20 cellular contexts compared by ENCODE assay signal in the genomic region with DNA sequence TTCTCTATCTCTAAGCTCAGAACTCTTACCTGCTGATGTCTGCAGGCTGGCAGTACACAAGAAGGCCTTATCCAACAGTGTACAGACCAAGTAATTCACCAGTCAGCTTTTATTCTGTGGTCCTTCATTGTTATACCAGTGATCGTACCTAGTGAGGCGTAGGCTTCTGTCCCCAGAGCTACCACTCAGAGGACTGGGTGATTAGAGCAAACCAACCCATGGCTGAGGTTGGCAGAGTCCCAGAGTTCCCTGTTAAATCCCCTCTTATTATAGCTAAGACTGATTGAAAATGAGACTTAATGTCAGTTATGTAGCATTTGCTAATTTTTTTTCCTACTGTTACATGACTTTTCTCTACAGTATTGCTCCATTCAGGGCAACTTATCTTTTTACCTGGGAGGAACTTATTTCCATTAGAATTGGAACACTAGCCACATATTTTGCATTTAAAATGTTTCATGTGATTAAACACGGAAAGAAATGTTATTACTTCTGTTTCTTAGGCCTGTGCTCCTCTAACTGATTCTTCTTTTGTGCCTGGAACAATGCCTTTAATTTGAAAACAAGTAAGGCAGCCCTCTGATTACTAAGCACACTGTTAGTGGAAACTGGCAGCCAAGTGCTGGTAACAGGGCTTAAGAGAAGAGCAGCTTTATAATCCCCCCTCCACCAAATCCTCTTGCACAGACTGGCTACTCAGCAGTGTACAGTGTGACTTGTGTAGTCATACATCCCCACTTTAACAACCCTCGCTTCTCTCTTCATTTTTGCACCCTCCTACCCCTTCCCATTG.
DNase-seq lines count a peak whose midpoint lies in the region; ATAC-seq and TF ChIP-seq lines count a peak whose summit lies in the region.
"Had no signal": no experiment of that assay in that cellular context is flagged by ENCODE, and none has a peak within 500 bp of the region (broad histone marks: within the 10 kb centered on the region; RNA-seq: fewer than 3 reads in every experiment).

No MANE protein-coding gene starts in this region.

- no peaks in the 10 kb centered on the region for H3K27me3 Mint-ChIP-seq in activated naive CD4-positive, alpha-beta T cell treated with anti-CD3 and anti-CD28 coated beads, Interleukin-2, amount 50 U/mL, for 24 hours
- no peaks in the 10 kb centered on the region for H3K27me3 Mint-ChIP-seq in WTC11 (ENCODE audit: low read depth)
- H3K27me3 Mint-ChIP-seq in stimulated activated naive B cell treated with anti-CD40 and anti-IgM and Interleukin-4, amounts not matched to agents 10 μg/mL and 1 μg/mL and 100 μg/mL, for 72 hours, result no peaks in the 10 kb centered on the region
- H3K27me3 Mint-ChIP-seq: naive thymus-derived CD8-positive, alpha-beta T cell had no signal

- no peak for DNase-seq in activated naive CD4-positive, alpha-beta T cell treated with Interleukin-2 at 50 U/mL for 16 hours
- DNase-seq in WTC11 (ENCODE audit: low spot score) (no peak), fibroblast of peridontal ligament (ENCODE audit: extremely low read depth) (peak; percentile 19), vagina (ENCODE audit: extremely low spot score in 2 of 2) (no peak), nucleus accumbens (lab: John Stamatoyannopoulos, UW) (no peak)
- DNase-seq in stimulated activated naive B cell treated with anti-CD40 and anti-IgM and Interleukin-4, amounts not matched to agents 10 μg/mL and 1 μg/mL and 100 μg/mL, for 72 hours, result no peak
- DNase-seq: activated CD4-positive, alpha-beta T cell treated with anti-CD3 and anti-CD28 coated beads for 4 hours; activated T-cell treated with anti-CD3 and anti-CD28 coated beads, Interleukin-2, amount 50 U/mL, for 48 hours; colonic mucosa; COR-L47; naive thymus-derived CD8-positive, alpha-beta T cell; NCI-H187 treated with DMSO at 0.1 percent for 48 hours; NCI-H526 treated with DMSO at 0.1 percent for 48 hours; T-helper 1 cell; transverse colon had no signal

- peak overlapping the region; percentile 25 for H3K27ac Mint-ChIP-seq in activated naive CD4-positive, alpha-beta T cell treated with anti-CD3 and anti-CD28 coated beads, Interleukin-2, amount 50 U/mL, for 24 hours
- H3K27ac Mint-ChIP-seq in WTC11, result peak overlapping the region; percentile 28
- no peak overlapping the region for H3K27ac Mint-ChIP-seq in stimulated activated naive B cell treated with anti-CD40 and anti-IgM and Interleukin-4, amounts not matched to agents 10 μg/mL and 1 μg/mL and 100 μg/mL, for 72 hours

- H3K4me1 Mint-ChIP-seq in activated naive CD4-positive, alpha-beta T cell treated with anti-CD3 and anti-CD28 coated beads, Interleukin-2, amount 50 U/mL, for 24 hours, result peaks cover 72% of the 10 kb centered on the region
- H3K4me1 Mint-ChIP-seq in WTC11, result peaks cover 71% of the 10 kb centered on the region
- peaks cover 46 to 74% of the 10 kb centered on the region in 2 donors for H3K4me1 Mint-ChIP-seq in stimulated activated naive B cell treated with anti-CD40 and anti-IgM and Interleukin-4, amounts not matched to agents 10 μg/mL and 1 μg/mL and 100 μg/mL, for 72 hours

- H3K9me3 ChIP-seq in vagina, result no peaks in the 10 kb centered on the region
- H3K9me3 ChIP-seq: colonic mucosa, right atrium auricular region, transverse colon had no signal

- intact Hi-C loops in vagina (cut with DNase I), result no loop called here

- H3K27ac ChIP-seq in vagina, result no peak overlapping the region
- H3K27ac ChIP-seq: colonic mucosa, right atrium auricular region, RWPE1, transverse colon had no signal

- H3K4me3 Mint-ChIP-seq in activated naive CD4-positive, alpha-beta T cell treated with anti-CD3 and anti-CD28 coated beads, Interleukin-2, amount 50 U/mL, for 24 hours, result no peak overlapping the region
- H3K4me3 Mint-ChIP-seq in WTC11, result no peak overlapping the region
- H3K4me3 Mint-ChIP-seq in stimulated activated naive B cell treated with anti-CD40 and anti-IgM and Interleukin-4, amounts not matched to agents 10 μg/mL and 1 μg/mL and 100 μg/mL, for 72 hours, result no peak overlapping the region

- H3K4me3 ChIP-seq in vagina, result no peak overlapping the region
- H3K4me3 ChIP-seq: colonic mucosa, right atrium auricular region, transverse colon had no signal

- POLR2A ChIA-PET in WTC11 (lab: Charles Lee), result no interaction called here

- H3K4me1 ChIP-seq in vagina, result peaks cover 4% of the 10 kb centered on the region
- H3K4me1 ChIP-seq: colonic mucosa had no signal

- no peak for TF ChIP-seq POLR2A in vagina (IDR thresholded peaks at IDR 0.05)

- TF ChIP-seq CTCF in WTC11 (IDR thresholded peaks at IDR 0.05), result no peak
- no peak for TF ChIP-seq CTCF in vagina (IDR thresholded peaks at IDR 0.05)

- CTCF ChIA-PET in WTC11 (lab: Charles Lee), result interaction anchor here (0.7 to 3.1 kb wide), 5 partner anchors 8 to 306 kb away, joined by 3 to 14 read pairs (median 3); no protein-coding TSS in a partner anchor

- H3K27me3 ChIP-seq in vagina, result no peaks in the 10 kb centered on the region
- H3K27me3 ChIP-seq: colonic mucosa, right atrium auricular region, transverse colon had no signal

- H3K36me3 ChIP-seq in vagina, result no peaks in the 10 kb centered on the region
- H3K36me3 ChIP-seq: colonic mucosa, right atrium auricular region, transverse colon had no signal

- ATAC-seq in WTC11 (peak; percentile 10), HG03097 (IDR thresholded peaks at IDR 0.05; ENCODE audit: low FRiP score, unreplicated experiment) (no peak)
- peak; percentile 33 to 43 for ATAC-seq in stimulated activated naive B cell treated with anti-CD40 and anti-IgM and Interleukin-4, amounts not matched to agents 10 μg/mL and 1 μg/mL and 100 μg/mL, for 72 hours (replicated peaks)
- ATAC-seq: left lobe of liver; naive thymus-derived CD8-positive, alpha-beta T cell had no signal

- no peaks in the 10 kb centered on the region for H3K9me3 Mint-ChIP-seq in activated naive CD4-positive, alpha-beta T cell treated with anti-CD3 and anti-CD28 coated beads, Interleukin-2, amount 50 U/mL, for 24 hours
- no peaks in the 10 kb centered on the region for H3K9me3 Mint-ChIP-seq in WTC11
- no peaks in the 10 kb centered on the region for H3K9me3 Mint-ChIP-seq in stimulated activated naive B cell treated with anti-CD40 and anti-IgM and Interleukin-4, amounts not matched to agents 10 μg/mL and 1 μg/mL and 100 μg/mL, for 72 hours
- H3K9me3 Mint-ChIP-seq: naive thymus-derived CD8-positive, alpha-beta T cell had no signal

- peaks cover 35% of the 10 kb centered on the region for H3K36me3 Mint-ChIP-seq in activated naive CD4-positive, alpha-beta T cell treated with anti-CD3 and anti-CD28 coated beads, Interleukin-2, amount 50 U/mL, for 24 hours
- peaks cover 5% of the 10 kb centered on the region; the same call in 1 of the 2 replicates for H3K36me3 Mint-ChIP-seq in WTC11
- peaks cover 40 to 56% of the 10 kb centered on the region in 2 donors for H3K36me3 Mint-ChIP-seq in stimulated activated naive B cell treated with anti-CD40 and anti-IgM and Interleukin-4, amounts not matched to agents 10 μg/mL and 1 μg/mL and 100 μg/mL, for 72 hours

TF ChIP-seq in WTC11, 78 proteins besides CTCF, POLR2A, EP300 and RAD21 (continues in another document):
- no peak for TF ChIP-seq RELA (CRISPR knock-in tag; IDR thresholded peaks at IDR 0.05; ENCODE audit: borderline replicate concordance)
- TF ChIP-seq ZNF232 (CRISPR knock-in tag; IDR thresholded peaks at IDR 0.05), result no peak
- TF ChIP-seq CREM (CRISPR knock-in tag; IDR thresholded peaks at IDR 0.05), result no peak
- TF ChIP-seq MXD4 (CRISPR knock-in tag; IDR thresholded peaks at IDR 0.05; ENCODE audit: borderline replicate concordance), result no peak
- TF ChIP-seq, protein P1, sequence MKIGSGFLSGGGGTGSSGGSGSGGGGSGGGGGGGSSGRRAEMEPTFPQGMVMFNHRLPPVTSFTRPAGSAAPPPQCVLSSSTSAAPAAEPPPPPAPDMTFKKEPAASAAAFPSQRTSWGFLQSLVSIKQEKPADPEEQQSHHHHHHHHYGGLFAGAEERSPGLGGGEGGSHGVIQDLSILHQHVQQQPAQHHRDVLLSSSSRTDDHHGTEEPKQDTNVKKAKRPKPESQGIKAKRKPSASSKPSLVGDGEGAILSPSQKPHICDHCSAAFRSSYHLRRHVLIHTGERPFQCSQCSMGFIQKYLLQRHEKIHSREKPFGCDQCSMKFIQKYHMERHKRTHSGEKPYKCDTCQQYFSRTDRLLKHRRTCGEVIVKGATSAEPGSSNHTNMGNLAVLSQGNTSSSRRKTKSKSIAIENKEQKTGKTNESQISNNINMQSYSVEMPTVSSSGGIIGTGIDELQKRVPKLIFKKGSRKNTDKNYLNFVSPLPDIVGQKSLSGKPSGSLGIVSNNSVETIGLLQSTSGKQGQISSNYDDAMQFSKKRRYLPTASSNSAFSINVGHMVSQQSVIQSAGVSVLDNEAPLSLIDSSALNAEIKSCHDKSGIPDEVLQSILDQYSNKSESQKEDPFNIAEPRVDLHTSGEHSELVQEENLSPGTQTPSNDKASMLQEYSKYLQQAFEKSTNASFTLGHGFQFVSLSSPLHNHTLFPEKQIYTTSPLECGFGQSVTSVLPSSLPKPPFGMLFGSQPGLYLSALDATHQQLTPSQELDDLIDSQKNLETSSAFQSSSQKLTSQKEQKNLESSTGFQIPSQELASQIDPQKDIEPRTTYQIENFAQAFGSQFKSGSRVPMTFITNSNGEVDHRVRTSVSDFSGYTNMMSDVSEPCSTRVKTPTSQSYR (CRISPR knock-in tag; IDR thresholded peaks at IDR 0.05), result no peak
- TF ChIP-seq, protein P2, sequence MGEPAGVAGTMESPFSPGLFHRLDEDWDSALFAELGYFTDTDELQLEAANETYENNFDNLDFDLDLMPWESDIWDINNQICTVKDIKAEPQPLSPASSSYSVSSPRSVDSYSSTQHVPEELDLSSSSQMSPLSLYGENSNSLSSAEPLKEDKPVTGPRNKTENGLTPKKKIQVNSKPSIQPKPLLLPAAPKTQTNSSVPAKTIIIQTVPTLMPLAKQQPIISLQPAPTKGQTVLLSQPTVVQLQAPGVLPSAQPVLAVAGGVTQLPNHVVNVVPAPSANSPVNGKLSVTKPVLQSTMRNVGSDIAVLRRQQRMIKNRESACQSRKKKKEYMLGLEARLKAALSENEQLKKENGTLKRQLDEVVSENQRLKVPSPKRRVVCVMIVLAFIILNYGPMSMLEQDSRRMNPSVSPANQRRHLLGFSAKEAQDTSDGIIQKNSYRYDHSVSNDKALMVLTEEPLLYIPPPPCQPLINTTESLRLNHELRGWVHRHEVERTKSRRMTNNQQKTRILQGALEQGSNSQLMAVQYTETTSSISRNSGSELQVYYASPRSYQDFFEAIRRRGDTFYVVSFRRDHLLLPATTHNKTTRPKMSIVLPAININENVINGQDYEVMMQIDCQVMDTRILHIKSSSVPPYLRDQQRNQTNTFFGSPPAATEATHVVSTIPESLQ (CRISPR knock-in tag; IDR thresholded peaks at IDR 0.05), result no peak
- TF ChIP-seq CBFB (CRISPR knock-in tag; IDR thresholded peaks at IDR 0.05; ENCODE audit: low read depth), result no peak
- TF ChIP-seq NFE2L1 (CRISPR knock-in tag; IDR thresholded peaks at IDR 0.05), result no peak
- TF ChIP-seq, protein P3, sequence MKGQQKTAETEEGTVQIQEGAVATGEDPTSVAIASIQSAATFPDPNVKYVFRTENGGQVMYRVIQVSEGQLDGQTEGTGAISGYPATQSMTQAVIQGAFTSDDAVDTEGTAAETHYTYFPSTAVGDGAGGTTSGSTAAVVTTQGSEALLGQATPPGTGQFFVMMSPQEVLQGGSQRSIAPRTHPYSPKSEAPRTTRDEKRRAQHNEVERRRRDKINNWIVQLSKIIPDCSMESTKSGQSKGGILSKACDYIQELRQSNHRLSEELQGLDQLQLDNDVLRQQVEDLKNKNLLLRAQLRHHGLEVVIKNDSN (CRISPR knock-in tag; IDR thresholded peaks at IDR 0.05), result no peak
